11 cellular contexts compared by ENCODE assay signal in the genomic region with DNA sequence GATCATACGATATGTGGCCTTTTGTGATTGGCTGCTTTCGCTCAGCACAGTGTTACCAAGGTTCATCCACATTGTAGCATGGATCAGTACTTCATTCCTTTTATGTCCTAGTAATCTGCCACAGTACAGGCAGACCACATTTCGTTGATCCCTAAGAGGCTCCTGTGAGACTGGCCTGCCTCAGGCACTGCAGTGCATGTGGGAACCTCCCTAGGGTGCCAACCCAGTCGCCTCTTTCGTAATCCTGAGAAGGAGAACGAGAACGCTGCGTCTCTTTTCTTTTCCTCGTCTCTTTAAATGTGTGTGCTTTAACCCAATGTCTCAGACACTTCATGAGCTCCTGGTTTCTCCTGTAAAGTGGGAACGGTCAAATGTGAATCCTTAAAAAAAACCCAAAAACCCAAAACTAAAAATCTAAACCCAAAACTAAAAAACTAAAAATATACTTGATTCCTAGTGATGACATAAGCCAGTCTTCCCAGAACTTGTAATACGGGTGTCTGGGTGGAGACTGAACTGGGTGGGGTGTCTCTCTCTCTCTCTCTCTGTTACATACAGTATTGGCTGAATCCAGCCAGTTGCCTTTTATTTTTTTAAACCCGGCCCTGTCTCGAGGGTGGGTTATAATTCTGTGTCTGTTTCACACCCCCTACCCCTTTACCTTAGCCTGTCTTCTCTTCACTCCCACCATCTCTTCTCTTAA. TPM values are rescaled to one million over a fixed set of nuclear protein-coding genes. Genes with fewer than 3 reads are reported as not detected.
A peak's percentile ranks its signal among the peaks of the same experiment; 100 is the strongest.
DNase-seq lines count a peak whose midpoint lies in the region; ATAC-seq lines count a peak whose summit lies in the region.
"Had no signal": no experiment of that assay in that cellular context is flagged by ENCODE, and none has a peak within 500 bp of the region (broad histone marks: within the 10 kb centered on the region; RNA-seq: fewer than 3 reads in every experiment).

No MANE protein-coding gene starts in this region.

- no peaks in the 10 kb centered on the region for H3K9me3 Mint-ChIP-seq in activated T-helper 1 cell treated with anti-CD3 and anti-CD28 coated beads, Interleukin-12 subunit alpha, Interleukin-12 subunit beta, Interleukin-2, Interleukin-4 antibody, amounts not matched to agents 30 ng/mL and 10 ng/mL and 1 ng/mL, durations not matched to agents 14 hours and 24 hours and 36 hours
- H3K9me3 Mint-ChIP-seq: stimulated activated naive CD8-positive, alpha-beta T cell treated with anti-CD3 and anti-CD28 coated beads, Interleukin-15, Interleukin-2, amounts not matched to agents 100 ng/mL and 50 ng/mL, for 24 hours had no signal

- intact Hi-C loops in Right ventricle myocardium inferior (cut with DNase I): no loop called here
- intact Hi-C loops in cardiac septum (cut with DNase I): no loop called here
- intact Hi-C loops in activated T-helper 1 cell treated with anti-CD3 and anti-CD28 coated beads, Interleukin-12 subunit alpha, Interleukin-12 subunit beta, Interleukin-2, Interleukin-4 antibody, amounts not matched to agents 30 ng/mL and 10 ng/mL and 1 ng/mL, durations not matched to agents 14 hours and 24 hours and 36 hours (cut with micrococcal nuclease): no loop called here

- ATAC-seq in Right ventricle myocardium inferior: peak; percentile 96
- ATAC-seq in HG03280 (IDR thresholded peaks at IDR 0.05; ENCODE audit: unreplicated experiment): no peak
- no peak for ATAC-seq in HG03108 (IDR thresholded peaks at IDR 0.05; ENCODE audit: unreplicated experiment)
- ATAC-seq in HG02884 (IDR thresholded peaks at IDR 0.05; ENCODE audit: unreplicated experiment): no peak
- ATAC-seq: activated CD8-positive, alpha-beta memory T cell treated with anti-CD3 and anti-CD28 coated beads, Interleukin-2, amount 10 ng/mL, durations not matched to agents 7 days and 5 days had no signal

- H3K27ac ChIP-seq in epithelial cell of prostate: peak overlapping the region; percentile 36

- no peaks in the 10 kb centered on the region for H3K27me3 Mint-ChIP-seq in activated T-helper 1 cell treated with anti-CD3 and anti-CD28 coated beads, Interleukin-12 subunit alpha, Interleukin-12 subunit beta, Interleukin-2, Interleukin-4 antibody, amounts not matched to agents 30 ng/mL and 10 ng/mL and 1 ng/mL, durations not matched to agents 14 hours and 24 hours and 36 hours (ENCODE audit: insufficient read depth)
- H3K27me3 Mint-ChIP-seq: activated CD8-positive, alpha-beta memory T cell treated with anti-CD3 and anti-CD28 coated beads, Interleukin-2, amount 10 ng/mL, durations not matched to agents 7 days and 5 days; stimulated activated naive CD8-positive, alpha-beta T cell treated with anti-CD3 and anti-CD28 coated beads, Interleukin-15, Interleukin-2, amounts not matched to agents 100 ng/mL and 50 ng/mL, for 24 hours had no signal

- H3K27ac Mint-ChIP-seq in activated T-helper 1 cell treated with anti-CD3 and anti-CD28 coated beads, Interleukin-12 subunit alpha, Interleukin-12 subunit beta, Interleukin-2, Interleukin-4 antibody, amounts not matched to agents 30 ng/mL and 10 ng/mL and 1 ng/mL, durations not matched to agents 14 hours and 24 hours and 36 hours: no peak overlapping the region
- H3K27ac Mint-ChIP-seq: activated CD8-positive, alpha-beta memory T cell treated with anti-CD3 and anti-CD28 coated beads, Interleukin-2, amount 10 ng/mL, durations not matched to agents 7 days and 5 days; stimulated activated naive CD8-positive, alpha-beta T cell treated with anti-CD3 and anti-CD28 coated beads, Interleukin-15, Interleukin-2, amounts not matched to agents 100 ng/mL and 50 ng/mL, for 24 hours had no signal

- H3K4me3 Mint-ChIP-seq in activated T-helper 1 cell treated with anti-CD3 and anti-CD28 coated beads, Interleukin-12 subunit alpha, Interleukin-12 subunit beta, Interleukin-2, Interleukin-4 antibody, amounts not matched to agents 30 ng/mL and 10 ng/mL and 1 ng/mL, durations not matched to agents 14 hours and 24 hours and 36 hours: no peak overlapping the region
- H3K4me3 Mint-ChIP-seq: activated CD8-positive, alpha-beta memory T cell treated with anti-CD3 and anti-CD28 coated beads, Interleukin-2, amount 10 ng/mL, durations not matched to agents 7 days and 5 days; stimulated activated naive CD8-positive, alpha-beta T cell treated with anti-CD3 and anti-CD28 coated beads, Interleukin-15, Interleukin-2, amounts not matched to agents 100 ng/mL and 50 ng/mL, for 24 hours had no signal

- DNase-seq in Right ventricle myocardium inferior (ENCODE audit: missing footprints) (no peak), cardiac septum (ENCODE audit: low spot score) (no peak), epithelial cell of prostate (ENCODE audit: low read depth, low spot score) (no peak), myocyte (ENCODE audit: low read depth) (peak; percentile 39)
- no peak for DNase-seq in activated T-helper 1 cell treated with anti-CD3 and anti-CD28 coated beads, Interleukin-12 subunit alpha, Interleukin-12 subunit beta, Interleukin-2, Interleukin-4 antibody, amounts not matched to agents 30 ng/mL and 10 ng/mL and 1 ng/mL, durations not matched to agents 14 hours and 24 hours and 36 hours (ENCODE audit: low spot score)
- DNase-seq: activated CD8-positive, alpha-beta memory T cell treated with anti-CD3 and anti-CD28 coated beads, Interleukin-2, amount 10 ng/mL, durations not matched to agents 7 days and 5 days; NCI-H1092 treated with DMSO at 0.1 percent for 48 hours had no signal

- H3K36me3 Mint-ChIP-seq in activated T-helper 1 cell treated with anti-CD3 and anti-CD28 coated beads, Interleukin-12 subunit alpha, Interleukin-12 subunit beta, Interleukin-2, Interleukin-4 antibody, amounts not matched to agents 30 ng/mL and 10 ng/mL and 1 ng/mL, durations not matched to agents 14 hours and 24 hours and 36 hours (ENCODE audit: low read depth): peaks cover 34% of the 10 kb centered on the region

- H3K4me1 Mint-ChIP-seq in activated T-helper 1 cell treated with anti-CD3 and anti-CD28 coated beads, Interleukin-12 subunit alpha, Interleukin-12 subunit beta, Interleukin-2, Interleukin-4 antibody, amounts not matched to agents 30 ng/mL and 10 ng/mL and 1 ng/mL, durations not matched to agents 14 hours and 24 hours and 36 hours (ENCODE audit: low read depth): no peaks in the 10 kb centered on the region
- H3K4me1 Mint-ChIP-seq: activated CD8-positive, alpha-beta memory T cell treated with anti-CD3 and anti-CD28 coated beads, Interleukin-2, amount 10 ng/mL, durations not matched to agents 7 days and 5 days had no signal

RNA-seq across cellular contexts. Expression of a gene that starts 14.9 kb away (rescaled TPM):
- total RNA-seq in Right ventricle myocardium inferior (12.1 TPM), cardiac septum (9.0 TPM), myocyte (12.2 and 12.5 TPM in 2 replicates)
- 20.0 TPM for polyA plus RNA-seq in myocyte (2012)
- total RNA-seq in activated T-helper 1 cell treated with anti-CD3 and anti-CD28 coated beads, Interleukin-12 subunit alpha, Interleukin-12 subunit beta, Interleukin-2, Interleukin-4 antibody, amounts not matched to agents 30 ng/mL and 10 ng/mL and 1 ng/mL, durations not matched to agents 14 hours and 24 hours and 36 hours: 26.7 and 27.8 TPM in 2 replicates
